13 cellular contexts compared by ENCODE assay signal in genomic region chr1:88141499-88142074, GRCh38.
DNase-seq lines count a peak whose midpoint lies in the region; ATAC-seq and TF ChIP-seq lines count a peak whose summit lies in the region.
"Had no signal": no experiment of that assay in that cellular context is flagged by ENCODE, and none has a peak within 500 bp of the region (broad histone marks: within the 10 kb centered on the region; RNA-seq: fewer than 3 reads in every experiment).

No MANE protein-coding gene starts in this region.

- TF ChIP-seq CTCF in upper lobe of left lung (IDR thresholded peaks at IDR 0.05): no peak
- TF ChIP-seq CTCF in colonic mucosa (IDR thresholded peaks at IDR 0.05): no peak

- H3K9me3 ChIP-seq in upper lobe of left lung (no peaks in the 10 kb centered on the region), colonic mucosa (no peaks in the 10 kb centered on the region)

- H3K27ac ChIP-seq in upper lobe of left lung: no peak overlapping the region
- H3K27ac ChIP-seq in colonic mucosa: no peak overlapping the region
- H3K27ac ChIP-seq: RWPE1 had no signal

- H3K4me3 ChIP-seq in upper lobe of left lung (no peak overlapping the region), colonic mucosa (no peak overlapping the region)

- H3K36me3 ChIP-seq in upper lobe of left lung (no peaks in the 10 kb centered on the region), colonic mucosa (no peaks in the 10 kb centered on the region)

- peak; percentile 59 for DNase-seq in DMS53 treated with DMSO at 0.1 percent for 48 hours (lab: John Stamatoyannopoulos, UW; ENCODE audit: unreplicated experiment)
- peak; percentile 7 for DNase-seq in M059J (ENCODE audit: low read depth)
- peak; percentile 9 for DNase-seq in kidney tubule cell (ENCODE audit: low spot score)
- no peak for DNase-seq in upper lobe of left lung
- no peak for DNase-seq in NCI-H82 (lab: John Stamatoyannopoulos, UW)
- DNase-seq in colonic mucosa: no peak
- DNase-seq: activated naive CD4-positive, alpha-beta T cell treated with Interleukin-2 at 50 U/mL for 16 hours; CD4-positive, alpha-beta T cell; cerebellar nuclear complex; naive thymus-derived CD4-positive, alpha-beta T cell; NCI-H2081 had no signal

- no peak overlapping the region for H3K9ac ChIP-seq in colonic mucosa (ENCODE audit: low read depth in 2 of 2, low read length in 2 of 2)

- WGBS in upper lobe of left lung, 2 donors: 56 to 62% methylated on average over 6 of the region's 6 CpGs

- TF ChIP-seq EP300 in upper lobe of left lung (IDR thresholded peaks at IDR 0.05): no peak

- no peaks in the 10 kb centered on the region for H3K4me1 ChIP-seq in upper lobe of left lung
- no peaks in the 10 kb centered on the region for H3K4me1 ChIP-seq in colonic mucosa

- H3K27me3 ChIP-seq in upper lobe of left lung (no peaks in the 10 kb centered on the region), colonic mucosa (no peaks in the 10 kb centered on the region)

- intact Hi-C loops in colonic mucosa (cut with DNase I): no loop called here

- TF ChIP-seq POLR2A in upper lobe of left lung (IDR thresholded peaks at IDR 0.05): no peak

- ATAC-seq in GM18909 (IDR thresholded peaks at IDR 0.05; ENCODE audit: poor library complexity, unreplicated experiment) (peak; percentile 52), upper lobe of left lung (ENCODE audit: low FRiP score in 2 of 2) (no peak)
- ATAC-seq: naive thymus-derived CD4-positive, alpha-beta T cell had no signal

Comparison
In these comparisons a context has a peak if more than half of its experiments do, and no peak if none do; other contexts are left out.
1. DNase-seq: peak in DMS53 treated with DMSO at 0.1 percent for 48 hours (single experiment), M059J (single experiment) and kidney tubule cell (single experiment); none in upper lobe of left lung (0 of 2), NCI-H82 (single experiment) and colonic mucosa (single experiment).